Comparison of ENCODE assay signal across 15 cellular contexts in genomic region chr9:82130331-82131042, GRCh38.
DNase-seq lines count a peak whose midpoint lies in the region; ATAC-seq and TF ChIP-seq lines count a peak whose summit lies in the region.
"Had no signal": no experiment of that assay in that cellular context is flagged by ENCODE, and none has a peak within 500 bp of the region (broad histone marks: within the 10 kb centered on the region; RNA-seq: fewer than 3 reads in every experiment).

No MANE protein-coding gene starts in this region.

- BruUV-seq in mammary epithelial cell (replicated peaks; lab: Mats Ljungman, UMichigan), result no TSS peak

- in situ Hi-C loops in mammary epithelial cell (cut with MboI; ENCODE audit: low sequenced_read_pairs in 2 of 2), result no loop called here

- DNase-seq in mammary epithelial cell, result peak; percentile 24
- DNase-seq in breast epithelium (ENCODE audit: low spot score in 2 of 2), result no peak
- no peak for DNase-seq in activated B cell treated with CpG ODN at 0.5 μM for 24 hours
- DNase-seq in spleen, result peak; percentile 73
- DNase-seq in activated T-cell treated with anti-CD3 and anti-CD28 coated beads, Interleukin-2, amount 50 U/mL, for 1 hour, result no peak
- DNase-seq: AML-193; Caco-2; CD4-positive, alpha-beta T cell had no signal

- H3K9ac ChIP-seq in mammary epithelial cell (ENCODE audit: insufficient read depth, low read length), result no peak overlapping the region
- no peak overlapping the region for H3K9ac ChIP-seq in KMS-11
- H3K9ac ChIP-seq: GM23248 had no signal

- H4K20me1 ChIP-seq in mammary epithelial cell (ENCODE audit: insufficient read depth, low read length), result no peaks in the 10 kb centered on the region
- no peaks in the 10 kb centered on the region for H4K20me1 ChIP-seq in KMS-11 (ENCODE audit: insufficient read depth)

- TF ChIP-seq CTCF in mammary epithelial cell (conservative IDR thresholded peaks at IDR 0.05 in 1 of 2, IDR thresholded peaks at IDR 0.05 in 1 of 2; ENCODE audit: extremely low read depth in 1 of 2, insufficient read depth in 1 of 2, low read depth in 1 of 2, low read length in 2 of 2), result no peak
- no peak for TF ChIP-seq CTCF in breast epithelium (IDR thresholded peaks at IDR 0.05)
- TF ChIP-seq CTCF in KMS-11 (conservative IDR thresholded peaks at IDR 0.05; ENCODE audit: low read depth, low read length), result no peak
- TF ChIP-seq CTCF in activated B cell treated with CpG ODN at 0.5 μM for 24 hours (IDR thresholded peaks at IDR 0.05), result no peak
- no peak for TF ChIP-seq CTCF in spleen (IDR thresholded peaks at IDR 0.05 in 8 of 11, conservative IDR thresholded peaks at IDR 0.05 in 3 of 11)

- no peak overlapping the region for H3K4me3 ChIP-seq in mammary epithelial cell (replicated peaks in 1 of 3; ENCODE audit: insufficient read depth in 1 of 3, low read depth in 2 of 3, low read length in 3 of 3)
- no peak overlapping the region for H3K4me3 ChIP-seq in breast epithelium
- H3K4me3 ChIP-seq in KMS-11 (IDR thresholded peaks at IDR 0.05; ENCODE audit: insufficient read depth, low read depth, low read length), result no peak overlapping the region
- H3K4me3 ChIP-seq in spleen, result no peak overlapping the region
- H3K4me3 ChIP-seq: A549, GM23248, HAP-1 had no signal

- H3K27ac Mint-ChIP-seq in activated B cell treated with CpG ODN at 0.5 μM for 24 hours, result peak overlapping the region; percentile 14
- H3K27ac Mint-ChIP-seq: CD4-positive, alpha-beta T cell had no signal

- H3K4me1 Mint-ChIP-seq in activated B cell treated with CpG ODN at 0.5 μM for 24 hours, result peaks cover 72% of the 10 kb centered on the region

- H3K27me3 Mint-ChIP-seq in activated B cell treated with CpG ODN at 0.5 μM for 24 hours, result no peaks in the 10 kb centered on the region
- H3K27me3 Mint-ChIP-seq: CD4-positive, alpha-beta T cell had no signal

- H3K9me3 ChIP-seq in mammary epithelial cell (replicated peaks; ENCODE audit: insufficient read depth, low read length) (no peaks in the 10 kb centered on the region), breast epithelium (no peaks in the 10 kb centered on the region), spleen (peaks cover 0 to 6% (median under 1%) of the 10 kb centered on the region in 8 donors)
- H3K9me3 ChIP-seq: A549, Caco-2, HAP-1 had no signal

- dilution Hi-C loops in mammary epithelial cell (cut with HindIII; ENCODE audit: low sequenced_read_pairs), result no loop called here

- TF ChIP-seq POLR2A in breast epithelium (IDR thresholded peaks at IDR 0.05), result no peak
- TF ChIP-seq POLR2A in spleen (IDR thresholded peaks at IDR 0.05), result no peak

- H3K9me3 Mint-ChIP-seq in activated B cell treated with CpG ODN at 0.5 μM for 24 hours, result peaks cover under 1% of the 10 kb centered on the region

- no peaks in the 10 kb centered on the region for H3K36me3 Mint-ChIP-seq in activated B cell treated with CpG ODN at 0.5 μM for 24 hours (ENCODE audit: low read depth)

- no peaks in the 10 kb centered on the region for H3K4me1 ChIP-seq in mammary epithelial cell (ENCODE audit: insufficient read depth, low read length)
- H3K4me1 ChIP-seq in breast epithelium, result no peaks in the 10 kb centered on the region
- H3K4me1 ChIP-seq in KMS-11 (ENCODE audit: low read depth, poor library complexity, severe bottlenecking), result peaks cover 100% of the 10 kb centered on the region
- H3K4me1 ChIP-seq in spleen, result peaks cover 0 to 35% (median 11%) of the 10 kb centered on the region in 6 donors
- H3K4me1 ChIP-seq: A549, Caco-2, HAP-1 had no signal

- H3K79me2 ChIP-seq in mammary epithelial cell (ENCODE audit: insufficient read depth, low read length), result no peaks in the 10 kb centered on the region
- H3K79me2 ChIP-seq in KMS-11 (ENCODE audit: insufficient read depth, low read depth), result peaks cover 69% of the 10 kb centered on the region

- H3K27ac ChIP-seq in mammary epithelial cell (ENCODE audit: insufficient read depth, low read depth, low read length) (no peak overlapping the region), breast epithelium (no peak overlapping the region), KMS-11 (peak overlapping the region; percentile 89; the same call in 1 of the 2 replicates), spleen (no peak overlapping the region)
- H3K27ac ChIP-seq: 22Rv1, A549, C4-2B, GM23248 had no signal

- ATAC-seq in activated B cell treated with CpG ODN at 0.5 μM for 24 hours (ENCODE audit: low read depth) (no peak), HG02571 (IDR thresholded peaks at IDR 0.05; ENCODE audit: unreplicated experiment) (no peak)
- ATAC-seq: A549 had no signal

- H3K4me3 Mint-ChIP-seq in activated B cell treated with CpG ODN at 0.5 μM for 24 hours, result no peak overlapping the region
- H3K4me3 Mint-ChIP-seq: CD4-positive, alpha-beta T cell had no signal

- intact Hi-C loops in mammary epithelial cell (cut with micrococcal nuclease), result no loop called here
- intact Hi-C loops in breast epithelium (cut with DNase I; ENCODE audit: low total_unique reads), result no loop called here
- intact Hi-C loops in activated B cell treated with CpG ODN at 0.5 μM for 24 hours (cut with micrococcal nuclease), result no loop called here
- intact Hi-C loops in spleen (cut with DNase I; ENCODE audit: low total_unique reads), result no loop called here

- no peak overlapping the region for H3K4me2 ChIP-seq in mammary epithelial cell (ENCODE audit: insufficient read depth, low read depth, low read length)
- no peak overlapping the region for H3K4me2 ChIP-seq in KMS-11
- H3K4me2 ChIP-seq: A549 had no signal

- H3K27me3 ChIP-seq in mammary epithelial cell (ENCODE audit: insufficient read depth, low read length) (no peaks in the 10 kb centered on the region), breast epithelium (no peaks in the 10 kb centered on the region), KMS-11 (ENCODE audit: insufficient read depth, low read depth) (no peaks in the 10 kb centered on the region), spleen (replicated peaks in 1 of 7) (no peaks in the 10 kb centered on the region)

- CTCF ChIA-PET in mammary epithelial cell (lab: Charles Lee; ENCODE audit: low non-redundant PET), result no interaction called here
- CTCF ChIA-PET in activated B cell treated with CpG ODN at 0.5 μM for 24 hours (lab: Charles Lee), result no interaction called here

- no peak overlapping the region for H2AFZ ChIP-seq in mammary epithelial cell (ENCODE audit: low read depth, low read length)
- H2AFZ ChIP-seq in KMS-11 (ENCODE audit: low read depth), result no peak overlapping the region
- H2AFZ ChIP-seq: GM23248 had no signal

- POLR2A ChIA-PET in activated B cell treated with CpG ODN at 0.5 μM for 24 hours (lab: Charles Lee), result no interaction called here

- 92% methylated on average over 10 of the region's 13 CpGs for WGBS in mammary epithelial cell (ENCODE audit: low coverage, missing lambda C conversion rate)
- 88 to 95% (median 93%) methylated on average over 11 to 13 of the region's 13 CpGs for WGBS in spleen, 5 donors

- no peaks in the 10 kb centered on the region for H3K36me3 ChIP-seq in mammary epithelial cell (ENCODE audit: insufficient read depth, low read length)
- H3K36me3 ChIP-seq in breast epithelium, result no peaks in the 10 kb centered on the region
- no peaks in the 10 kb centered on the region for H3K36me3 ChIP-seq in KMS-11 (ENCODE audit: insufficient read depth)
- no peaks in the 10 kb centered on the region for H3K36me3 ChIP-seq in spleen
- H3K36me3 ChIP-seq: HAP-1 had no signal

Comparison
In these comparisons a context has a peak if more than half of its experiments do, and no peak if none do; other contexts are left out.
1. DNase-seq: peak in mammary epithelial cell (single experiment) and spleen (single experiment); none in breast epithelium (0 of 2), activated B cell treated with CpG ODN at 0.5 μM for 24 hours (single experiment) and activated T-cell treated with anti-CD3 and anti-CD28 coated beads, Interleukin-2, amount 50 U/mL, for 1 hour (single experiment).